Comparison of ENCODE assay signal across 8 cellular contexts in genomic region chr10:97278491-97278989, GRCh38. TPM values are rescaled to one million over a fixed set of nuclear protein-coding genes. Genes with fewer than 3 reads are reported as not detected.
A peak's percentile ranks its signal among the peaks of the same experiment; 100 is the strongest.
DNase-seq lines count a peak whose midpoint lies in the region; ATAC-seq and TF ChIP-seq lines count a peak whose summit lies in the region.

No MANE protein-coding gene starts in this region.

- H3K27ac Mint-ChIP-seq in activated naive CD8-positive, alpha-beta T cell = peak overlapping the region; percentile 10
- H3K27ac Mint-ChIP-seq in activated naive CD8-positive, alpha-beta T cell treated with anti-CD3 and anti-CD28 coated beads for 36 hours = no peak overlapping the region
- no peak overlapping the region for H3K27ac Mint-ChIP-seq in T-helper 17 cell
- H3K27ac Mint-ChIP-seq in progenitor cell of endocrine pancreas = no peak overlapping the region
- H3K27ac Mint-ChIP-seq in activated naive CD4-positive, alpha-beta T cell treated with anti-CD3 and anti-CD28 coated beads for 36 hours = no peak overlapping the region

- H3K9me3 ChIP-seq in T-helper 17 cell (ENCODE audit: control insufficient read depth, low read length, poor library complexity, severe bottlenecking) = no peaks in the 10 kb centered on the region

- no peaks in the 10 kb centered on the region for H3K36me3 Mint-ChIP-seq in activated naive CD8-positive, alpha-beta T cell
- H3K36me3 Mint-ChIP-seq in activated naive CD8-positive, alpha-beta T cell treated with anti-CD3 and anti-CD28 coated beads for 36 hours = no peaks in the 10 kb centered on the region
- no peaks in the 10 kb centered on the region for H3K36me3 Mint-ChIP-seq in T-helper 17 cell (ENCODE audit: low read depth)
- H3K36me3 Mint-ChIP-seq in progenitor cell of endocrine pancreas (ENCODE audit: insufficient read depth) = no peaks in the 10 kb centered on the region
- no peaks in the 10 kb centered on the region for H3K36me3 Mint-ChIP-seq in activated naive CD4-positive, alpha-beta T cell treated with anti-CD3 and anti-CD28 coated beads for 36 hours (ENCODE audit: low read depth)

- H3K27ac ChIP-seq in foreskin keratinocyte = no peak overlapping the region

- H3K4me3 Mint-ChIP-seq in activated naive CD8-positive, alpha-beta T cell = no peak overlapping the region
- no peak overlapping the region for H3K4me3 Mint-ChIP-seq in activated naive CD8-positive, alpha-beta T cell treated with anti-CD3 and anti-CD28 coated beads for 36 hours
- H3K4me3 Mint-ChIP-seq in T-helper 17 cell (no peak overlapping the region), progenitor cell of endocrine pancreas (ENCODE audit: low read depth) (no peak overlapping the region)
- H3K4me3 Mint-ChIP-seq in activated naive CD4-positive, alpha-beta T cell treated with anti-CD3 and anti-CD28 coated beads for 36 hours = no peak overlapping the region

- peak; percentile 80 for TF ChIP-seq CTCF in foreskin keratinocyte (conservative IDR thresholded peaks at IDR 0.05)
- TF ChIP-seq CTCF in progenitor cell of endocrine pancreas (IDR thresholded peaks at IDR 0.05; ENCODE audit: unreplicated experiment) = peak; percentile 75

- H3K27me3 ChIP-seq in foreskin keratinocyte = no peaks in the 10 kb centered on the region

- ATAC-seq in T-helper 17 cell = peak; percentile 87
- ATAC-seq in foreskin keratinocyte = peak; percentile 81
- ATAC-seq in HG02885 (IDR thresholded peaks at IDR 0.05; ENCODE audit: poor library complexity, unreplicated experiment) = no peak

- H3K4me1 ChIP-seq in foreskin keratinocyte = no peaks in the 10 kb centered on the region

- intact Hi-C loops in activated naive CD4-positive, alpha-beta T cell treated with anti-CD3 and anti-CD28 coated beads for 36 hours (cut with micrococcal nuclease) = loop anchor here (2.0 kb wide), 3 partner anchors 42 to 76 kb away; no protein-coding TSS in a partner anchor

- CTCF ChIA-PET in activated naive CD4-positive, alpha-beta T cell treated with anti-CD3 and anti-CD28 coated beads for 36 hours (lab: Charles Lee) = interaction anchor here (0.6 to 5.2 kb wide), 29 partner anchors 8 to 479 kb away, joined by 3 to 39 read pairs (median 4); partner anchors contain the start of genes FRAT1, FRAT2 and RRP12

- DNase-seq in activated naive CD8-positive, alpha-beta T cell treated with anti-CD3 and anti-CD28 coated beads for 36 hours = no peak
- DNase-seq in NCI-H146 (lab: John Stamatoyannopoulos, UW) = peak; percentile 68
- DNase-seq in T-helper 17 cell = no peak
- peak; percentile 15 to 50 for DNase-seq in foreskin keratinocyte
- no peak for DNase-seq in progenitor cell of endocrine pancreas (ENCODE audit: low spot score, unreplicated experiment)
- no peak for DNase-seq in activated naive CD4-positive, alpha-beta T cell treated with anti-CD3 and anti-CD28 coated beads for 36 hours

- H3K9me3 Mint-ChIP-seq in activated naive CD8-positive, alpha-beta T cell (ENCODE audit: low read depth) = no peaks in the 10 kb centered on the region
- no peaks in the 10 kb centered on the region for H3K9me3 Mint-ChIP-seq in activated naive CD8-positive, alpha-beta T cell treated with anti-CD3 and anti-CD28 coated beads for 36 hours
- H3K9me3 Mint-ChIP-seq in progenitor cell of endocrine pancreas (ENCODE audit: low read depth) = no peaks in the 10 kb centered on the region
- no peaks in the 10 kb centered on the region for H3K9me3 Mint-ChIP-seq in activated naive CD4-positive, alpha-beta T cell treated with anti-CD3 and anti-CD28 coated beads for 36 hours

- H3K4me1 Mint-ChIP-seq in activated naive CD8-positive, alpha-beta T cell (ENCODE audit: low read depth) = peaks cover 11% of the 10 kb centered on the region
- H3K4me1 Mint-ChIP-seq in activated naive CD8-positive, alpha-beta T cell treated with anti-CD3 and anti-CD28 coated beads for 36 hours = peaks cover 10% of the 10 kb centered on the region
- H3K4me1 Mint-ChIP-seq in T-helper 17 cell (peaks cover 8% of the 10 kb centered on the region), progenitor cell of endocrine pancreas (ENCODE audit: low read depth) (peaks cover 9% of the 10 kb centered on the region)
- H3K4me1 Mint-ChIP-seq in activated naive CD4-positive, alpha-beta T cell treated with anti-CD3 and anti-CD28 coated beads for 36 hours (ENCODE audit: low read depth) = peaks cover 12% of the 10 kb centered on the region

- no peaks in the 10 kb centered on the region for H3K27me3 Mint-ChIP-seq in activated naive CD8-positive, alpha-beta T cell
- H3K27me3 Mint-ChIP-seq in activated naive CD8-positive, alpha-beta T cell treated with anti-CD3 and anti-CD28 coated beads for 36 hours = no peaks in the 10 kb centered on the region
- no peaks in the 10 kb centered on the region for H3K27me3 Mint-ChIP-seq in T-helper 17 cell
- H3K27me3 Mint-ChIP-seq in progenitor cell of endocrine pancreas = no peaks in the 10 kb centered on the region
- H3K27me3 Mint-ChIP-seq in activated naive CD4-positive, alpha-beta T cell treated with anti-CD3 and anti-CD28 coated beads for 36 hours (ENCODE audit: low read depth) = no peaks in the 10 kb centered on the region

RNA-seq across cellular contexts. Expression of gene ARHGAP19, which starts 13.9 kb away (rescaled TPM):
- 10 to 100 TPM; 36.1 to 42.9 TPM for total RNA-seq in activated naive CD8-positive, alpha-beta T cell treated with anti-CD3 and anti-CD28 coated beads for 36 hours
- total RNA-seq in T-helper 17 cell (10 to 100 TPM in 1 of 2 donors, 1 to 10 TPM in 1; 9.3 to 15.7 TPM), foreskin keratinocyte (12.0 and 12.3 TPM in 2 replicates), progenitor cell of endocrine pancreas (20.4 and 21.1 TPM in 2 replicates)
- 4.3 and 5.5 TPM in 2 replicates for polyA plus RNA-seq in foreskin keratinocyte
- total RNA-seq in activated naive CD4-positive, alpha-beta T cell treated with anti-CD3 and anti-CD28 coated beads for 36 hours = 10 to 100 TPM; 76.7 to 91.9 TPM

RNA-seq across cellular contexts. Expression of gene FRAT1, which starts 40.5 kb away (rescaled TPM):
- total RNA-seq in activated naive CD8-positive, alpha-beta T cell treated with anti-CD3 and anti-CD28 coated beads for 36 hours = 1 to 10 TPM; 2.7 to 3.2 TPM
- total RNA-seq in T-helper 17 cell = 10 to 100 TPM; 24.4 to 26.5 TPM
- 0.95 and 1.0 TPM in 2 replicates for total RNA-seq in foreskin keratinocyte
- polyA plus RNA-seq in foreskin keratinocyte = 0.93 and 0.94 TPM in 2 replicates
- 15.7 and 16.7 TPM in 2 replicates for total RNA-seq in progenitor cell of endocrine pancreas
- total RNA-seq in activated naive CD4-positive, alpha-beta T cell treated with anti-CD3 and anti-CD28 coated beads for 36 hours = 1 to 10 TPM; 2.3 to 3.0 TPM

RNA-seq across cellular contexts. Expression of gene FRAT2, which starts 56.0 kb away (rescaled TPM):
- 1 to 10 TPM; 8.8 to 9.5 TPM for total RNA-seq in activated naive CD8-positive, alpha-beta T cell treated with anti-CD3 and anti-CD28 coated beads for 36 hours
- total RNA-seq in T-helper 17 cell (10 to 100 TPM; 16.8 to 21.7 TPM), foreskin keratinocyte (7.1 and 8.1 TPM in 2 replicates), progenitor cell of endocrine pancreas (37.7 and 38.7 TPM in 2 replicates)
- polyA plus RNA-seq in foreskin keratinocyte = 6.4 and 8.6 TPM in 2 replicates
- total RNA-seq in activated naive CD4-positive, alpha-beta T cell treated with anti-CD3 and anti-CD28 coated beads for 36 hours = 1 to 10 TPM; 5.1 to 5.6 TPM

Comparison
In these comparisons a context has a peak if more than half of its experiments do, and no peak if none do; other contexts are left out.
1. DNase-seq: peak in NCI-H146 (single experiment) and foreskin keratinocyte (2 of 2); none in activated naive CD8-positive, alpha-beta T cell treated with anti-CD3 and anti-CD28 coated beads for 36 hours (single experiment), T-helper 17 cell (0 of 3), progenitor cell of endocrine pancreas (single experiment) and activated naive CD4-positive, alpha-beta T cell treated with anti-CD3 and anti-CD28 coated beads for 36 hours (single experiment).